Comparison of ENCODE assay signal across 1 cellular context in the genomic region with DNA sequence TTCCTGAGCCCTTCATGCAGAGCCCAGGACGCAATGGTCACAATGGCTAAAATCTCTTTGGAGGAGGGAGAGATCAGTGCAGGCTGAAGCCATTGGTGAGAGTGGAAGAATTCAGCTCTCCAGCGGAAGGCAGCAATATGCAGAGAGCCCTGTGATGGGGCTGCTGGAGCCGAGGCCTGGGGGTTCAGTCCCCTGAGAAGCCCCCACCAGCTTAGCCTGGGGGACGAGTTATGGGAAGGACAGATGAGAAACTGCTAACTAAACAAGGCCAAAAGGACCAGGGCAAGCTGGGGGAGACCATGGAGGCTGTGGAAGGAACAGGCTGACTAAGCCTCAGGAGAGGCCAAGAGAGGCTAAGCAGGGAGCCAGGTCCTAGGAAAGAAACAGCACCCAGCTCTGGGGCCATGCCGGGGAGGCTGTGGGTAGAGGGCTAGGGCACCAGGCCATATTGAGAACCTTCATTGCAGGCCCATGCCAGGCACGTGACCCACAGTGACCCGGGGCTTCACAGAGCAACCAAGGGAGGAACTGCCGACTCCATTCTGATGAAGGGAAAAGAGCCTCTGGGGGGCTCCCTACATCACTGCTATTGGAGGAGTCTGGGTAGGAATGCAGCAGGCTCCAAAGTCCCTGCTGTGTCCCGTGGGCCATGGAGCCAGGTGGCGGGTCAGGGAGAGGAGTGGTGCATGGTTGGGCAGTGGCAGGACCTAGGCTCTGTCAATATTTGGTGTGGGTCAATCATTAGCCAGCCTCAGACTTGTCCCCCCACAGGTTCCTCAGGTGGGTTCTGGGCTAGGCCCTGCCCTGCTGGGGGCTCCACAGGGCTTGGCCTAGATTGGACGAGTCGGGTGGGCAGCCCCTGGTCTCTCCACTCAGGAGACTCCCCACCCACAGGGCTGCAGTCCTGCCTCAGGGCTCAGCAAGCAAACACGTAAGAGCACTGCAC.
TF ChIP-seq lines count a peak whose summit lies in the region.

No MANE protein-coding gene starts in this region.

TF ChIP-seq in HEK293T, 16 proteins besides CTCF, POLR2A, EP300 and RAD21:
- no peak for TF ChIP-seq ZNF384 (IDR thresholded peaks at IDR 0.05)
- TF ChIP-seq ELF4 (IDR thresholded peaks at IDR 0.05), result no peak
- no peak for TF ChIP-seq FOXM1 (IDR thresholded peaks at IDR 0.05; ENCODE audit: borderline replicate concordance)
- no peak for TF ChIP-seq NFRKB (IDR thresholded peaks at IDR 0.05)
- no peak for TF ChIP-seq PKNOX1 (IDR thresholded peaks at IDR 0.05)
- no peak for TF ChIP-seq TARDBP (IDR thresholded peaks at IDR 0.05)
- no peak for TF ChIP-seq SP1 (IDR thresholded peaks at IDR 0.05)
- TF ChIP-seq LEF1 (IDR thresholded peaks at IDR 0.05; ENCODE audit: borderline replicate concordance), result no peak
- no peak for TF ChIP-seq BHLHE40 (IDR thresholded peaks at IDR 0.05; ENCODE audit: borderline replicate concordance)
- no peak for TF ChIP-seq FOXK2 (IDR thresholded peaks at IDR 0.05)
- no peak for TF ChIP-seq SUZ12 (IDR thresholded peaks at IDR 0.05)
- TF ChIP-seq FOXA1 (IDR thresholded peaks at IDR 0.05), result no peak
- no peak for TF ChIP-seq HDGF (IDR thresholded peaks at IDR 0.05; ENCODE audit: borderline replicate concordance)
- TF ChIP-seq CTBP1 (IDR thresholded peaks at IDR 0.05; ENCODE audit: borderline replicate concordance), result no peak
- TF ChIP-seq L3MBTL2 (conservative IDR thresholded peaks at IDR 0.05), result no peak
- no peak for TF ChIP-seq ARNT (IDR thresholded peaks at IDR 0.05)
